In the genomic region with DNA sequence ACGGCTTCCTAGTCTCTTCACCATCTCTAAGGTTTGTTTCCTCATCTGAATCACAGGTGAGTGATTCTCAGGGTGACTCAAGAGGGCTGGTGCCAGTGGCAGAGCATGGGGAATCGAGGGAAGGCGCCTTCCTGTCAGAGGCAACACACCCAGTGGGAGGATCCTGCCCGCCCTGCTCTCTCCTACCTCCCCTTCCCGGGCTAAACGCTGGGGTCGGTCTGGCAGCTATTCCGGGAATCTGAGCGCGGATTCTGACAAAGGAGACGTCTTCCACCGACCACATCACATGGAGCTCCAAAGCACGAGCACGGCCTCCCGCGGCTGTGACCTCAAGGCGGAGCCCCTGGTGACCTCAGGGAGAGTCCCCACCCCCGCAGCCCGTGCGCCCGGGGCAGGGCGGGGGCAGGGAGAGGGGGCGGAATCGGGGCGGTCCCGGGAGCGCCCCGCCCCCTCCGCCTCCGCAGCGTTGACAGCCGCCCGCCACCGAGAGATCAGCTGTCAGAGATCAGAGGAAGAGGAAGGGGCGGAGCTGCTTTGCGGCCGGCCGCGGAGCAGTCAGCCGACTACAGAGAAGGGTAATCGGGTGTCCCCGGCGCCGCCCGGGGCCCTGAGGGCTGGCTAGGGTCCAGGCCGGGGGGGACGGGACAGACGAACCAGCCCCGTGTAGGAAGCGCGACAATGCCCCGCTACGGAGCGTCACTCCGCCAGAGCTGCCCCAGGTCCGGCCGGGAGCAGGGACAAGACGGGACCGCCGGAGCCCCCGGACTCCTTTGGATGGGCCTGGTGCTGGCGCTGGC, we compare ENCODE assay signal across 8 cellular contexts. TPM values are rescaled to one million over a fixed set of nuclear protein-coding genes. Genes with fewer than 3 reads are reported as not detected.
A peak's percentile ranks its signal among the peaks of the same experiment; 100 is the strongest.
DNase-seq lines count a peak whose midpoint lies in the region; ATAC-seq and TF ChIP-seq lines count a peak whose summit lies in the region.

TSS of gene SMPD1 (plus strand) at position 554 of the 797 bp plus-strand sequence. CDS start at position 679, 125 bp downstream.

- peaks cover 2% of the 10 kb centered on the region for H3K36me3 ChIP-seq in muscle layer of colon (ENCODE audit: insufficient read depth, low read length)

- H3K4me3 ChIP-seq in muscle layer of colon (ENCODE audit: low read depth in 1 of 2, low read length in 2 of 2) = peak within 1 kb of the TSS; percentile 73 to 97

- ATAC-seq in GM21619 (IDR thresholded peaks at IDR 0.05; ENCODE audit: unreplicated experiment) (peak; percentile 96), esophagus mucosa (peak; percentile 99)

- TF ChIP-seq RAD21 in Ishikawa (IDR thresholded peaks at IDR 0.05; ENCODE audit: low read depth) = no peak

- no peaks in the 10 kb centered on the region for H3K27me3 ChIP-seq in muscle layer of colon (ENCODE audit: control insufficient read depth in 1 of 2, insufficient read depth in 2 of 2, low read length in 2 of 2)

- H3K9ac ChIP-seq in muscle layer of colon (ENCODE audit: low read length) = peak within 1 kb of the TSS; percentile 89

- H3K4me1 ChIP-seq in muscle layer of colon (ENCODE audit: insufficient read depth, low read length) = peaks cover 13% of the 10 kb centered on the region

- peak within 1 kb of the TSS; percentile 89 for H3K27ac ChIP-seq in muscle layer of colon (ENCODE audit: low read depth, low read length)

- no peaks in the 10 kb centered on the region for H3K9me3 ChIP-seq in muscle layer of colon (ENCODE audit: low read length)

- peak; percentile 97 for DNase-seq in DMS53 (lab: John Stamatoyannopoulos, UW)
- DNase-seq in activated T-cell treated with anti-CD3 and anti-CD28 coated beads, Interleukin-2, amount 50 U/mL, for 48 hours = peak; percentile 95 to 96
- peak; percentile 86 to 90 for DNase-seq in stimulated activated CD8-positive, alpha-beta memory T cell treated with anti-CD3 and anti-CD28 coated beads, Interleukin-7, amount 100 ng/mL, for 1 hour (ENCODE audit: low read depth in 2 of 2)

- no peak for TF ChIP-seq EP300 in Ishikawa (IDR thresholded peaks at IDR 0.05; ENCODE audit: borderline replicate concordance)

TF ChIP-seq in Ishikawa, 13 proteins besides CTCF, POLR2A, EP300 and RAD21:
- TF ChIP-seq NFIC (IDR thresholded peaks at IDR 0.05) (peak; percentile 56), TCF12 (IDR thresholded peaks at IDR 0.05; ENCODE audit: low read depth) (no peak), CREB1 (IDR thresholded peaks at IDR 0.05; ENCODE audit: low read depth) (no peak), CEBPB (IDR thresholded peaks at IDR 0.05) (no peak), TAF1 (IDR thresholded peaks at IDR 0.05; ENCODE audit: low read depth) (peak; percentile 76), TEAD4 (IDR thresholded peaks at IDR 0.05) (no peak), ZBTB7A (IDR thresholded peaks at IDR 0.05; ENCODE audit: low read depth) (peak; percentile 62; the same call in 1 of the 2 replicates), YY1 (IDR thresholded peaks at IDR 0.05; ENCODE audit: low read depth) (0 out of 2 replicates have a peak, but pooled peaks have one; percentile 11), REST (IDR thresholded peaks at IDR 0.05; ENCODE audit: low read depth) (no peak), EGR1 (IDR thresholded peaks at IDR 0.05) (peak; percentile 96), FOXM1 (IDR thresholded peaks at IDR 0.05; ENCODE audit: borderline replicate concordance, low read depth) (no peak)
- TF ChIP-seq, protein P1, sequence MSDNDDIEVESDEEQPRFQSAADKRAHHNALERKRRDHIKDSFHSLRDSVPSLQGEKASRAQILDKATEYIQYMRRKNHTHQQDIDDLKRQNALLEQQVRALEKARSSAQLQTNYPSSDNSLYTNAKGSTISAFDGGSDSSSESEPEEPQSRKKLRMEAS (IDR thresholded peaks at IDR 0.05) = no peak

TF ChIP-seq in PFSK-1, 5 proteins besides CTCF, POLR2A, EP300 and RAD21:
- TF ChIP-seq FOXP2 (optimal IDR thresholded peaks at IDR 0.05; ENCODE audit: borderline replicate concordance, extremely low read depth, extremely low read length, insufficient read depth) = no peak
- TF ChIP-seq POLR2AphosphoS5 (IDR thresholded peaks at IDR 0.05; ENCODE audit: low read depth, low read length) = peak; percentile 74
- TF ChIP-seq REST (IDR thresholded peaks at IDR 0.05; ENCODE audit: insufficient read depth in 1 of 2, low read depth in 2 of 2, low read length in 2 of 2) = 0 out of 4 replicates have a peak, but pooled peaks of 1 of the 2 experiments have one; percentile 42
- TF ChIP-seq TAF1 (IDR thresholded peaks at IDR 0.05; ENCODE audit: borderline replicate concordance, insufficient read depth, low read length) = 0 out of 2 replicates have a peak, but pooled peaks have one; percentile 13
- peak; percentile 91; the same call in 1 of the 2 replicates for TF ChIP-seq SIN3A (IDR thresholded peaks at IDR 0.05; ENCODE audit: borderline replicate concordance, insufficient read depth, low read length)

RNA-seq across cellular contexts. Expression of gene SMPD1, which starts in this region (rescaled TPM):
- 23.7 TPM for polyA plus RNA-seq in PFSK-1 (2012; ENCODE audit: insufficient read length, low read depth)
- total RNA-seq in esophagus mucosa = 10.3 TPM

Comparison
In these comparisons a context has a peak if more than half of its experiments do, and no peak if none do; other contexts are left out.
1. Peak in every context shown above with its lines: DNase-seq, ATAC-seq, H3K4me3 ChIP-seq and H3K27ac ChIP-seq.